Comparison of ENCODE assay signal across 1 cellular context in genomic region chr21:43603641-43604504, GRCh38.
A peak's percentile ranks its signal among the peaks of the same experiment; 100 is the strongest.
TF ChIP-seq lines count a peak whose summit lies in the region.

No MANE protein-coding gene starts in this region.

TF ChIP-seq in HEK293, 187 proteins besides CTCF, POLR2A, EP300 and RAD21 (continued from another document):
- TF ChIP-seq ZNF398 (tag by site-specific recombination; IDR thresholded peaks at IDR 0.05) (0 out of 2 replicates have a peak, but pooled peaks have one; percentile 7), SP2 (tag by site-specific recombination; IDR thresholded peaks at IDR 0.05) (no peak), ZNF157 (tag by site-specific recombination; IDR thresholded peaks at IDR 0.05) (0 out of 2 replicates have a peak, but pooled peaks have one; percentile 22), ZSCAN5A (tag by site-specific recombination; IDR thresholded peaks at IDR 0.05) (peak; percentile 92), ZBTB49 (tag by site-specific recombination; IDR thresholded peaks at IDR 0.05; ENCODE audit: low read depth) (no peak), ZNF311 (tag by site-specific recombination; IDR thresholded peaks at IDR 0.05; ENCODE audit: borderline replicate concordance) (0 out of 2 replicates have a peak, but pooled peaks have one; percentile 16), ZNF2 (tag by site-specific recombination; IDR thresholded peaks at IDR 0.05) (peak; percentile 36; the same call in 1 of the 2 replicates)
